In genomic region chr6:27532820-27533538, GRCh38 we compare ENCODE assay signal across 22 cellular contexts.
DNase-seq lines count a peak whose midpoint lies in the region; ATAC-seq and TF ChIP-seq lines count a peak whose summit lies in the region.
"Had no signal": no experiment of that assay in that cellular context is flagged by ENCODE, and none has a peak within 500 bp of the region (broad histone marks: within the 10 kb centered on the region; RNA-seq: fewer than 3 reads in every experiment).

No MANE protein-coding gene starts in this region.

- CTCF ChIA-PET in HCT116 (lab: Charles Lee), result interaction anchor here (1.3 to 2.0 kb wide), 3 partner anchors 14 to 76 kb away, joined by 3 to 7 read pairs (median 4); no protein-coding TSS in a partner anchor
- CTCF ChIA-PET in RWPE1 (lab: Yijun Ruan, JAX), result interaction anchor here (0.9 kb wide), 1 partner anchor 9 kb away, joined by 4 read pairs; no protein-coding TSS in a partner anchor

- ATAC-seq in HCT116 (peak; percentile 84), foreskin keratinocyte (peak; percentile 90), GM18907 (IDR thresholded peaks at IDR 0.05; ENCODE audit: unreplicated experiment) (no peak)
- ATAC-seq: activated T-cell treated with anti-CD3 and anti-CD28 coated beads, Interleukin-2, amount 50 U/mL, for 72 hours; gastroesophageal sphincter; left colon; naive thymus-derived CD4-positive, alpha-beta T cell; stimulated activated effector memory CD8-positive, alpha-beta T cell treated with anti-CD3 and anti-CD28 coated beads, Interleukin-12 subunit alpha, Interleukin-12 subunit beta, amount 100 ng/mL, for 72 hours had no signal

- TF ChIP-seq POLR2A in HCT116 (IDR thresholded peaks at IDR 0.05; ENCODE audit: borderline replicate concordance, extremely low read depth, insufficient read depth, insufficient read length), result no peak
- TF ChIP-seq POLR2A in sigmoid colon (IDR thresholded peaks at IDR 0.05), result no peak

- peak overlapping the region; percentile 81 for H2AFZ ChIP-seq in HCT116 (ENCODE audit: low read depth, low read length, poor library complexity, severe bottlenecking)

- peaks cover 21 to 33% of the 10 kb centered on the region in 2 experiments for H3K4me1 ChIP-seq in HCT116 (ENCODE audit: control insufficient read depth in 1 of 2, insufficient read depth in 2 of 2, low read length in 2 of 2)
- H3K4me1 ChIP-seq in foreskin keratinocyte, result peaks cover 10% of the 10 kb centered on the region
- no peaks in the 10 kb centered on the region for H3K4me1 ChIP-seq in sigmoid colon
- H3K4me1 ChIP-seq: ascending aorta, gastroesophageal sphincter, upper lobe of left lung had no signal

- H3K4me3 ChIP-seq in HCT116 (replicated peaks in 1 of 2; ENCODE audit: low read depth in 1 of 2, low read length in 2 of 2) (peak overlapping the region; percentile 27 to 49), sigmoid colon (no peak overlapping the region)
- H3K4me3 ChIP-seq: ascending aorta, gastroesophageal sphincter, upper lobe of left lung had no signal

- H3K9me3 ChIP-seq in HCT116 (ENCODE audit: control insufficient read depth in 1 of 2, insufficient read depth in 1 of 2, low read depth in 1 of 2, low read length in 2 of 2), result no peaks in the 10 kb centered on the region
- H3K9me3 ChIP-seq in sigmoid colon, result no peaks in the 10 kb centered on the region
- H3K9me3 ChIP-seq: ascending aorta, upper lobe of left lung had no signal

- H3K4me2 ChIP-seq in HCT116 (ENCODE audit: low read length), result peak overlapping the region; percentile 75

- TF ChIP-seq CTCF in HCT116 (IDR thresholded peaks at IDR 0.05 in 2 of 3, conservative IDR thresholded peaks at IDR 0.05 in 1 of 3; ENCODE audit: borderline replicate concordance in 1 of 3, insufficient read depth in 1 of 3, low read depth in 2 of 3, low read length in 2 of 3) (no peak), RWPE1 (conservative IDR thresholded peaks at IDR 0.05; ENCODE audit: low read depth) (no peak), foreskin keratinocyte (conservative IDR thresholded peaks at IDR 0.05) (no peak), sigmoid colon (IDR thresholded peaks at IDR 0.05) (no peak)

- no peak for TF ChIP-seq EP300 in sigmoid colon (IDR thresholded peaks at IDR 0.05)

- H4K20me1 ChIP-seq in HCT116 (ENCODE audit: insufficient read depth), result no peaks in the 10 kb centered on the region

- no peaks in the 10 kb centered on the region for H3K9me2 ChIP-seq in HCT116 (ENCODE audit: insufficient read depth)

- in situ Hi-C loops in ACHN (cut with HindIII; ENCODE audit: low pct_ligation_motif_present, low pct_unique_long_range_greater_than_20kb, low sequenced_read_pairs), result no loop called here

- H3K9ac ChIP-seq in HCT116 (ENCODE audit: low read length), result peak overlapping the region; percentile 33

- H3K27ac ChIP-seq in HCT116 (ENCODE audit: low read depth, low read length), result peak overlapping the region; percentile 54
- H3K27ac ChIP-seq in RWPE1, result no peak overlapping the region
- no peak overlapping the region for H3K27ac ChIP-seq in foreskin keratinocyte
- H3K27ac ChIP-seq in sigmoid colon, result no peak overlapping the region
- H3K27ac ChIP-seq: ascending aorta, gastroesophageal sphincter, upper lobe of left lung had no signal

- no peaks in the 10 kb centered on the region for H3K79me2 ChIP-seq in HCT116 (ENCODE audit: insufficient read depth, low read length)

- H3K36me3 ChIP-seq in HCT116 (ENCODE audit: control insufficient read depth in 1 of 2, insufficient read depth in 2 of 2, low read length in 2 of 2) (no peaks in the 10 kb centered on the region), sigmoid colon (no peaks in the 10 kb centered on the region)
- H3K36me3 ChIP-seq: ascending aorta, gastroesophageal sphincter, upper lobe of left lung had no signal

- POLR2A ChIA-PET in HCT116 (lab: Charles Lee) (interaction anchor here (0.8 to 1.1 kb wide), 3 partner anchors 10 to 222 kb away, joined by 3 to 4 read pairs (median 3); no protein-coding TSS in a partner anchor), RWPE1 (lab: Yijun Ruan, JAX; ENCODE audit: low non-redundant PET) (no interaction called here)

- no peak for TF ChIP-seq RAD21 in HCT116 (IDR thresholded peaks at IDR 0.05; ENCODE audit: low read depth)

- intact Hi-C loops in HCT116 (cut with micrococcal nuclease), result loop anchor here (2.0 to 5.0 kb wide), 2 partner anchors 14 to 69 kb away; no protein-coding TSS in a partner anchor
- intact Hi-C loops in sigmoid colon (cut with DNase I), result no loop called here

- H3K27me3 ChIP-seq in HCT116 (ENCODE audit: insufficient read depth, low read length), result no peaks in the 10 kb centered on the region
- no peaks in the 10 kb centered on the region for H3K27me3 ChIP-seq in foreskin keratinocyte
- H3K27me3 ChIP-seq in sigmoid colon, result peaks cover 0 to 67% (median 0%) of the 10 kb centered on the region in 3 donors
- H3K27me3 ChIP-seq: ascending aorta, upper lobe of left lung had no signal

- no TSS peak for BruUV-seq in HCT116 (replicated peaks; lab: Mats Ljungman, UMichigan)

- WGBS in sigmoid colon, 2 donors, result 65 to 69% methylated on average over 7 of the region's 7 CpGs

- DNase-seq in ACHN (peak; percentile 95), HCT116 (ENCODE audit: low read depth, low spot score) (peak; percentile 68), RWPE1 (ENCODE audit: low spot score) (peak; percentile 58), foreskin keratinocyte (peak; percentile 74 to 90), DMS53 treated with DMSO at 0.1 percent for 48 hours (lab: John Stamatoyannopoulos, UW; ENCODE audit: unreplicated experiment) (no peak), sigmoid colon (no peak)
- no peak for DNase-seq in activated CD4-positive, alpha-beta T cell treated with anti-CD3 and anti-CD28 coated beads for 4 hours
- DNase-seq: activated CD4-positive, alpha-beta T cell treated with anti-CD3 and anti-CD28 coated beads for 1 hour; activated T-cell treated with anti-CD3 and anti-CD28 coated beads, Interleukin-2, amount 50 U/mL, for 72 hours; effector memory CD4-positive, alpha-beta T cell; GOT3; left colon; MV-4-11; naive thymus-derived CD4-positive, alpha-beta T cell; NCI-H2171 treated with DMSO at 0.1 percent for 48 hours; retina; stimulated activated CD4-positive, alpha-beta T cell treated with anti-CD3 and anti-CD28 coated beads, Interleukin-4, amount 100 ng/mL, for 24 hours; upper lobe of left lung had no signal

- RAD21 ChIA-PET in HCT116 (lab: Charles Lee; ENCODE audit: low non-redundant PET in 1 of 2, low total read pairs in 2 of 2, uncharacterized antibody in 2 of 2, unreplicated experiment in 2 of 2), result interaction anchor here in 1 of 2 experiments (1.0 kb wide), 1 partner anchor 29 kb away, joined by 4 read pairs; no protein-coding TSS in a partner anchor

TF ChIP-seq in HCT116, 20 proteins besides CTCF, POLR2A, EP300 and RAD21:
- no peak for TF ChIP-seq SP1 (IDR thresholded peaks at IDR 0.05; ENCODE audit: low read depth)
- peak; percentile 10; the same call in 1 of the 2 replicates for TF ChIP-seq FOSL1 (IDR thresholded peaks at IDR 0.05; ENCODE audit: low read depth)
- no peak for TF ChIP-seq YY1 (IDR thresholded peaks at IDR 0.05; ENCODE audit: extremely low read depth, insufficient replicate concordance, low read depth, low read length)
- TF ChIP-seq MAX (IDR thresholded peaks at IDR 0.05), result peak; percentile 3; the same call in 1 of the 2 replicates
- TF ChIP-seq ELF1 (IDR thresholded peaks at IDR 0.05; ENCODE audit: borderline replicate concordance, low read depth), result no peak
- no peak for TF ChIP-seq EZH2phosphoT487 (IDR thresholded peaks at IDR 0.05; ENCODE audit: borderline replicate concordance)
- no peak for TF ChIP-seq ZBTB33 (IDR thresholded peaks at IDR 0.05; ENCODE audit: extremely low read depth, insufficient replicate concordance, low read length)
- no peak for TF ChIP-seq CEBPB (IDR thresholded peaks at IDR 0.05; ENCODE audit: low read depth)
- no peak for TF ChIP-seq EZH2 (IDR thresholded peaks at IDR 0.05)
- TF ChIP-seq TCF7L2 (IDR thresholded peaks at IDR 0.05; ENCODE audit: borderline replicate concordance, extremely low read depth, insufficient read depth, insufficient read length), result no peak

Comparison
In these comparisons a context has a peak if more than half of its experiments do, and no peak if none do; other contexts are left out.
1. DNase-seq: peak in ACHN (single experiment), HCT116 (single experiment), RWPE1 (single experiment) and foreskin keratinocyte (2 of 2); none in activated CD4-positive, alpha-beta T cell treated with anti-CD3 and anti-CD28 coated beads for 4 hours (0 of 2), DMS53 treated with DMSO at 0.1 percent for 48 hours (single experiment) and sigmoid colon (single experiment).
2. H3K4me3 ChIP-seq: peak in HCT116 (2 of 2); none in sigmoid colon (0 of 4).